8 cellular contexts compared by ENCODE assay signal in genomic region chr5:179827684-179828083, GRCh38. TPM values are rescaled to one million over a fixed set of nuclear protein-coding genes. Genes with fewer than 3 reads are reported as not detected.
DNase-seq lines count a peak whose midpoint lies in the region; ATAC-seq, FAIRE-seq and TF ChIP-seq lines count a peak whose summit lies in the region.

No MANE protein-coding gene starts in this region.

- peak overlapping the region; percentile 25 for H3K4me3 Mint-ChIP-seq in activated T-cell treated with anti-CD3 and anti-CD28 coated beads, Interleukin-2, amount 50 U/mL, for 24 hours
- H3K4me3 Mint-ChIP-seq in activated naive CD4-positive, alpha-beta T cell treated with anti-CD3 and anti-CD28 coated beads for 36 hours: peak overlapping the region; percentile 27
- no peak overlapping the region for H3K4me3 Mint-ChIP-seq in type B pancreatic cell

- FAIRE-seq in HepG2 (lab: Jason Lieb, UNC): no peak

- in situ Hi-C loops in HepG2 (cut with HindIII; ENCODE audit: extremely low pct_ligation_motif_present, low pct_unique_long_range_greater_than_20kb) (no loop called here), HAP-1 (cut with MboI; ENCODE audit: low sequenced_read_pairs) (no loop called here)

- peaks cover 27% of the 10 kb centered on the region for H3K79me2 ChIP-seq in HepG2 (ENCODE audit: insufficient read depth, low read length)

- H3K27ac Mint-ChIP-seq in activated T-cell treated with anti-CD3 and anti-CD28 coated beads, Interleukin-2, amount 50 U/mL, for 24 hours: peak overlapping the region; percentile 91
- peak overlapping the region; percentile 88 for H3K27ac Mint-ChIP-seq in activated naive CD4-positive, alpha-beta T cell treated with anti-CD3 and anti-CD28 coated beads for 36 hours
- H3K27ac Mint-ChIP-seq in type B pancreatic cell: peak overlapping the region; percentile 31

- H3K4me3 ChIP-seq in HepG2 (replicated peaks in 1 of 3; ENCODE audit: insufficient read depth in 1 of 3, low read depth in 2 of 3, low read length in 3 of 3) (no peak overlapping the region), HAP-1 (no peak overlapping the region)

- no peaks in the 10 kb centered on the region for H3K27me3 Mint-ChIP-seq in activated T-cell treated with anti-CD3 and anti-CD28 coated beads, Interleukin-2, amount 50 U/mL, for 24 hours
- no peaks in the 10 kb centered on the region for H3K27me3 Mint-ChIP-seq in activated naive CD4-positive, alpha-beta T cell treated with anti-CD3 and anti-CD28 coated beads for 36 hours (ENCODE audit: low read depth)
- no peaks in the 10 kb centered on the region for H3K27me3 Mint-ChIP-seq in type B pancreatic cell

- peaks cover 45% of the 10 kb centered on the region for H4K20me1 ChIP-seq in HepG2 (ENCODE audit: insufficient read depth, low read length)

- H3K4me2 ChIP-seq in HepG2 (ENCODE audit: low read depth, low read length): no peak overlapping the region

- H3K4me1 ChIP-seq in HepG2 (ENCODE audit: insufficient read depth, low read length) (peaks cover 76% of the 10 kb centered on the region), HAP-1 (no peaks in the 10 kb centered on the region)

- TF ChIP-seq EP300 in HepG2 (IDR thresholded peaks at IDR 0.05; ENCODE audit: low read depth in 2 of 2, low read length in 2 of 2): no peak
- TF ChIP-seq EP300 in HepG2 (CRISPR knock-in tag; IDR thresholded peaks at IDR 0.05; ENCODE audit: borderline replicate concordance): no peak

- no TSS peak for BruUV-seq in HepG2 (replicated peaks; lab: Mats Ljungman, UMichigan)

- 0 out of 2 replicates have a peak, but pooled peaks have one; percentile 7 for TF ChIP-seq CTCF in HepG2 (CRISPR knock-in tag; IDR thresholded peaks at IDR 0.05)
- no peak for TF ChIP-seq CTCF in type B pancreatic cell (conservative IDR thresholded peaks at IDR 0.05)

- TF ChIP-seq RAD21 in HepG2 (CRISPR knock-in tag; IDR thresholded peaks at IDR 0.05): no peak

- POLR2A ChIA-PET in HepG2 (lab: Yijun Ruan, JAX): interaction anchor here (0.8 to 1.1 kb wide), 2 partner anchors 22 to 26 kb away, joined by 3 to 4 read pairs; no protein-coding TSS in a partner anchor

- H3K27me3 ChIP-seq in HepG2 (ENCODE audit: control insufficient read depth in 1 of 2, insufficient read depth in 2 of 2, low read length in 2 of 2) (no peaks in the 10 kb centered on the region), HAP-1 (ENCODE audit: low read depth) (no peaks in the 10 kb centered on the region)

- no peak overlapping the region for H2AFZ ChIP-seq in HepG2 (ENCODE audit: low read length)

- intact Hi-C loops in activated naive CD4-positive, alpha-beta T cell treated with anti-CD3 and anti-CD28 coated beads for 36 hours (cut with micrococcal nuclease): loop anchor here (1.0 kb wide), 1 partner anchor 9 kb away; no protein-coding TSS in a partner anchor
- intact Hi-C loops in HepG2 (cut with micrococcal nuclease; ENCODE audit: unreplicated experiment): loop anchor here (2.0 kb wide), 1 partner anchor 23 kb away; no protein-coding TSS in a partner anchor

- no peak for ATAC-seq in HepG2

- H3K9ac ChIP-seq in HepG2 (ENCODE audit: insufficient read depth, low read depth, low read length): no peak overlapping the region

- peak overlapping the region; percentile 38 for H3K27ac ChIP-seq in HepG2 (ENCODE audit: extremely low read length, insufficient read depth, low read length)

- TF ChIP-seq POLR2A in HepG2 (IDR thresholded peaks at IDR 0.05; ENCODE audit: insufficient read depth in 1 of 2, low read depth in 2 of 2, low read length in 2 of 2): no peak; a peak in 1 of 4 replicates

- CTCF ChIA-PET in activated naive CD4-positive, alpha-beta T cell treated with anti-CD3 and anti-CD28 coated beads for 36 hours (lab: Charles Lee): interaction anchor here (1.3 to 2.0 kb wide), 2 partner anchors 9 to 26 kb away, joined by 9 read pairs; no protein-coding TSS in a partner anchor
- CTCF ChIA-PET in HepG2 (lab: Yijun Ruan, JAX; ENCODE audit: low intra/inter-chr PET ratio, low total read pairs): no interaction called here

- H3K9me3 Mint-ChIP-seq in activated T-cell treated with anti-CD3 and anti-CD28 coated beads, Interleukin-2, amount 50 U/mL, for 24 hours: no peaks in the 10 kb centered on the region
- no peaks in the 10 kb centered on the region for H3K9me3 Mint-ChIP-seq in activated naive CD4-positive, alpha-beta T cell treated with anti-CD3 and anti-CD28 coated beads for 36 hours
- H3K9me3 Mint-ChIP-seq in type B pancreatic cell: no peaks in the 10 kb centered on the region

- no peaks in the 10 kb centered on the region for H3K9me3 ChIP-seq in HepG2 (ENCODE audit: low read length)
- no peaks in the 10 kb centered on the region for H3K9me3 ChIP-seq in HAP-1

- peaks cover 99% of the 10 kb centered on the region for H3K36me3 Mint-ChIP-seq in activated T-cell treated with anti-CD3 and anti-CD28 coated beads, Interleukin-2, amount 50 U/mL, for 24 hours (ENCODE audit: low read depth)
- H3K36me3 Mint-ChIP-seq in activated naive CD4-positive, alpha-beta T cell treated with anti-CD3 and anti-CD28 coated beads for 36 hours (ENCODE audit: low read depth): peaks cover 51% of the 10 kb centered on the region
- H3K36me3 Mint-ChIP-seq in type B pancreatic cell: peaks cover 42% of the 10 kb centered on the region

- DNase-seq in activated T-cell treated with anti-CD3 and anti-CD28 coated beads, Interleukin-2, amount 50 U/mL, for 24 hours: peak; percentile 69
- no peak for DNase-seq in activated T-cell treated with anti-CD3 and anti-CD28 coated beads, Interleukin-2, amount 50 U/mL, for 1 hour
- DNase-seq in activated naive CD4-positive, alpha-beta T cell treated with anti-CD3 and anti-CD28 coated beads for 36 hours: peak; percentile 87
- DNase-seq in HepG2 (ENCODE audit: low spot score) (no peak), type B pancreatic cell (ENCODE audit: extremely low spot score, unreplicated experiment) (no peak), HAP-1 (ENCODE audit: low spot score in 2 of 2) (no peak), T-helper 1 cell (no peak), NCI-H2029 treated with DMSO at 0.1 percent for 48 hours (lab: John Stamatoyannopoulos, UW) (no peak)

- H3K4me1 Mint-ChIP-seq in activated T-cell treated with anti-CD3 and anti-CD28 coated beads, Interleukin-2, amount 50 U/mL, for 24 hours (ENCODE audit: low read depth): peaks cover 46% of the 10 kb centered on the region
- peaks cover 33% of the 10 kb centered on the region for H3K4me1 Mint-ChIP-seq in activated naive CD4-positive, alpha-beta T cell treated with anti-CD3 and anti-CD28 coated beads for 36 hours (ENCODE audit: low read depth)
- H3K4me1 Mint-ChIP-seq in type B pancreatic cell (ENCODE audit: unreplicated experiment): peaks cover 7% of the 10 kb centered on the region

- H3K36me3 ChIP-seq in HepG2 (replicated peaks in 1 of 2; ENCODE audit: control insufficient read depth in 1 of 2, insufficient read depth in 2 of 2, low read length in 2 of 2): peaks cover 37 to 80% of the 10 kb centered on the region in 2 experiments
- H3K36me3 ChIP-seq in HAP-1 (replicated peaks): peaks cover 96% of the 10 kb centered on the region

- WGBS in HepG2 (ENCODE audit: low lambda C conversion rate): 94% methylated on average over 8 of the region's 9 CpGs

RNA-seq across cellular contexts. Expression of gene SQSTM1, which starts 7.0 kb away (rescaled TPM):
- 100 to 1,000 TPM; 109 to 114 TPM for total RNA-seq in activated naive CD4-positive, alpha-beta T cell treated with anti-CD3 and anti-CD28 coated beads for 36 hours
- total RNA-seq in HepG2 (2016; rRNA removed; fragmentation: Illumina TruSeq; extraction: Trizol) (160 and 161 TPM in 2 replicates), type B pancreatic cell (ENCODE audit: low replicate concordance) (133 and 191 TPM in 2 replicates)
- total RNA-seq in HepG2 (2016; cell fraction: cytosol; rRNA removed; fragmentation: Illumina TruSeq; extraction: Trizol; ENCODE audit: low read depth): 45.2 and 49.8 TPM in 2 replicates
- 158 and 162 TPM in 2 replicates for total RNA-seq in HepG2 (2016; cell fraction: insoluble cytoplasmic fraction; rRNA removed; fragmentation: Illumina TruSeq; extraction: Trizol)
- total RNA-seq in HepG2 (2016; cell fraction: membrane; rRNA removed; fragmentation: Illumina TruSeq; extraction: Trizol): 63.1 and 66.1 TPM in 2 replicates
- 98.3 and 116 TPM in 2 replicates for total RNA-seq in HepG2 (2016; cell fraction: nucleus; rRNA removed; fragmentation: Illumina TruSeq; extraction: Trizol)
- polyA plus RNA-seq in HepG2 (2011; rRNA removed): 90.9 and 126 TPM in 2 replicates
- polyA plus RNA-seq in HepG2 (2011; cell fraction: cytosol; rRNA removed): 81.2 and 85.2 TPM in 2 replicates
- 240 and 268 TPM in 2 replicates for polyA plus RNA-seq in HepG2 (2011; cell fraction: nucleus; rRNA removed)
- polyA plus RNA-seq in HepG2 (2012): 80.8 and 157 TPM in 2 replicates
- polyA plus RNA-seq in HepG2 (2016; cell fraction: cytosol; fragmentation: Illumina TruSeq; extraction: Trizol; ENCODE audit: low read depth): 43.0 and 45.0 TPM in 2 replicates
- polyA plus RNA-seq in HepG2 (2016; cell fraction: insoluble cytoplasmic fraction; fragmentation: Illumina TruSeq; extraction: Trizol; ENCODE audit: low read depth): 179 and 191 TPM in 2 replicates
- 48.5 and 49.4 TPM in 2 replicates for polyA plus RNA-seq in HepG2 (2016; cell fraction: membrane; fragmentation: Illumina TruSeq; extraction: Trizol; ENCODE audit: low read depth)
- polyA plus RNA-seq in HepG2 (2016; cell fraction: nucleus; fragmentation: Illumina TruSeq; extraction: Trizol; ENCODE audit: insufficient read depth, low read depth): 190 and 194 TPM in 2 replicates
- 245 and 268 TPM in 2 replicates for polyA minus RNA-seq in HepG2 (2011; rRNA and poly(A)+ RNA removed; ENCODE audit: low replicate concordance)
- 106 and 114 TPM in 2 replicates for polyA minus RNA-seq in HepG2 (2011; cell fraction: cytosol; rRNA and poly(A)+ RNA removed)
- polyA minus RNA-seq in HepG2 (2011; cell fraction: nucleus; rRNA and poly(A)+ RNA removed): 238 and 284 TPM in 2 replicates

RNA-seq across cellular contexts. Expression of gene MGAT4B, which starts 21.0 kb away (rescaled TPM):
- total RNA-seq in activated naive CD4-positive, alpha-beta T cell treated with anti-CD3 and anti-CD28 coated beads for 36 hours: 10 to 100 TPM; 57.7 to 59.9 TPM
- total RNA-seq in HepG2 (2016; rRNA removed; fragmentation: Illumina TruSeq; extraction: Trizol): 69.2 and 93.5 TPM in 2 replicates
- 62.1 and 64.9 TPM in 2 replicates for total RNA-seq in HepG2 (2016; cell fraction: cytosol; rRNA removed; fragmentation: Illumina TruSeq; extraction: Trizol; ENCODE audit: low read depth)
- 62.4 and 88.8 TPM in 2 replicates for total RNA-seq in HepG2 (2016; cell fraction: insoluble cytoplasmic fraction; rRNA removed; fragmentation: Illumina TruSeq; extraction: Trizol)
- 158 and 164 TPM in 2 replicates for total RNA-seq in HepG2 (2016; cell fraction: membrane; rRNA removed; fragmentation: Illumina TruSeq; extraction: Trizol)
- total RNA-seq in HepG2 (2016; cell fraction: nucleus; rRNA removed; fragmentation: Illumina TruSeq; extraction: Trizol): 79.6 and 99.8 TPM in 2 replicates
- polyA plus RNA-seq in HepG2 (2011; rRNA removed): 130 and 170 TPM in 2 replicates
- 134 and 140 TPM in 2 replicates for polyA plus RNA-seq in HepG2 (2011; cell fraction: cytosol; rRNA removed)
- polyA plus RNA-seq in HepG2 (2011; cell fraction: nucleus; rRNA removed): 514 and 596 TPM in 2 replicates
- 117 and 181 TPM in 2 replicates for polyA plus RNA-seq in HepG2 (2012)
- 82.9 and 88.8 TPM in 2 replicates for polyA plus RNA-seq in HepG2 (2016; cell fraction: cytosol; fragmentation: Illumina TruSeq; extraction: Trizol; ENCODE audit: low read depth)
- polyA plus RNA-seq in HepG2 (2016; cell fraction: insoluble cytoplasmic fraction; fragmentation: Illumina TruSeq; extraction: Trizol; ENCODE audit: low read depth): 78.6 and 97.2 TPM in 2 replicates
- polyA plus RNA-seq in HepG2 (2016; cell fraction: membrane; fragmentation: Illumina TruSeq; extraction: Trizol; ENCODE audit: low read depth): 156 and 172 TPM in 2 replicates
- polyA plus RNA-seq in HepG2 (2016; cell fraction: nucleus; fragmentation: Illumina TruSeq; extraction: Trizol; ENCODE audit: insufficient read depth, low read depth): 171 and 174 TPM in 2 replicates
- polyA minus RNA-seq in HepG2 (2011; rRNA and poly(A)+ RNA removed; ENCODE audit: low replicate concordance): 166 and 188 TPM in 2 replicates
- 100 and 102 TPM in 2 replicates for polyA minus RNA-seq in HepG2 (2011; cell fraction: cytosol; rRNA and poly(A)+ RNA removed)
- 118 and 140 TPM in 2 replicates for polyA minus RNA-seq in HepG2 (2011; cell fraction: nucleus; rRNA and poly(A)+ RNA removed)
- 169 and 211 TPM in 2 replicates for total RNA-seq in type B pancreatic cell (ENCODE audit: low replicate concordance)

RNA-seq across cellular contexts. Expression of gene MRNIP, which starts 30.9 kb away (rescaled TPM):
- 10 to 100 TPM; 16.2 to 16.3 TPM for total RNA-seq in activated naive CD4-positive, alpha-beta T cell treated with anti-CD3 and anti-CD28 coated beads for 36 hours
- total RNA-seq in HepG2 (2016; rRNA removed; fragmentation: Illumina TruSeq; extraction: Trizol): 11.3 and 15.5 TPM in 2 replicates
- 5.8 and 6.9 TPM in 2 replicates for total RNA-seq in HepG2 (2016; cell fraction: cytosol; rRNA removed; fragmentation: Illumina TruSeq; extraction: Trizol; ENCODE audit: low read depth)
- total RNA-seq in HepG2 (2016; cell fraction: insoluble cytoplasmic fraction; rRNA removed; fragmentation: Illumina TruSeq; extraction: Trizol): 9.7 and 18.4 TPM in 2 replicates
- 4.5 and 5.1 TPM in 2 replicates for total RNA-seq in HepG2 (2016; cell fraction: membrane; rRNA removed; fragmentation: Illumina TruSeq; extraction: Trizol)
- 22.2 and 24.1 TPM in 2 replicates for total RNA-seq in HepG2 (2016; cell fraction: nucleus; rRNA removed; fragmentation: Illumina TruSeq; extraction: Trizol)
- 32.6 and 34.1 TPM in 2 replicates for polyA plus RNA-seq in HepG2 (2011; rRNA removed)
- polyA plus RNA-seq in HepG2 (2011; cell fraction: cytosol; rRNA removed): 7.9 and 9.8 TPM in 2 replicates
- 162 and 171 TPM in 2 replicates for polyA plus RNA-seq in HepG2 (2011; cell fraction: nucleus; rRNA removed)
- polyA plus RNA-seq in HepG2 (2012): 19.0 and 22.7 TPM in 2 replicates
- 1.4 and 1.7 TPM in 2 replicates for polyA plus RNA-seq in HepG2 (2016; cell fraction: cytosol; fragmentation: Illumina TruSeq; extraction: Trizol; ENCODE audit: low read depth)
- polyA plus RNA-seq in HepG2 (2016; cell fraction: insoluble cytoplasmic fraction; fragmentation: Illumina TruSeq; extraction: Trizol; ENCODE audit: low read depth): 8.1 and 8.4 TPM in 2 replicates
- 2.1 and 3.0 TPM in 2 replicates for polyA plus RNA-seq in HepG2 (2016; cell fraction: membrane; fragmentation: Illumina TruSeq; extraction: Trizol; ENCODE audit: low read depth)
- 78.5 and 90.7 TPM in 2 replicates for polyA plus RNA-seq in HepG2 (2016; cell fraction: nucleus; fragmentation: Illumina TruSeq; extraction: Trizol; ENCODE audit: insufficient read depth, low read depth)
- polyA minus RNA-seq in HepG2 (2011; rRNA and poly(A)+ RNA removed; ENCODE audit: low replicate concordance): 16.4 and 18.6 TPM in 2 replicates
- polyA minus RNA-seq in HepG2 (2011; cell fraction: cytosol; rRNA and poly(A)+ RNA removed): 2.5 and 4.4 TPM in 2 replicates
- 31.4 and 38.0 TPM in 2 replicates for polyA minus RNA-seq in HepG2 (2011; cell fraction: nucleus; rRNA and poly(A)+ RNA removed)
- 31.1 and 47.6 TPM in 2 replicates for total RNA-seq in type B pancreatic cell (ENCODE audit: low replicate concordance)

RNA-seq across cellular contexts. Expression of gene LTC4S, which starts 33.9 kb away (rescaled TPM):
- total RNA-seq in activated naive CD4-positive, alpha-beta T cell treated with anti-CD3 and anti-CD28 coated beads for 36 hours: under 1 TPM in 1 of 2 experiments, not detected in 1; 0.79 TPM
- total RNA-seq in HepG2 (2016; rRNA removed; fragmentation: Illumina TruSeq; extraction: Trizol) (0.35 TPM in 1 of 2 replicates, not detected in the other), type B pancreatic cell (ENCODE audit: low replicate concordance) (4.0 and 6.5 TPM in 2 replicates)
- total RNA-seq in HepG2 (2016; cell fraction: cytosol; rRNA removed; fragmentation: Illumina TruSeq; extraction: Trizol; ENCODE audit: low read depth): not detected in 2 replicates
- 0.30 TPM in 1 of 2 replicates, not detected in the other for total RNA-seq in HepG2 (2016; cell fraction: insoluble cytoplasmic fraction; rRNA removed; fragmentation: Illumina TruSeq; extraction: Trizol)
- total RNA-seq in HepG2 (2016; cell fraction: membrane; rRNA removed; fragmentation: Illumina TruSeq; extraction: Trizol): not detected in 2 replicates
- total RNA-seq in HepG2 (2016; cell fraction: nucleus; rRNA removed; fragmentation: Illumina TruSeq; extraction: Trizol): 0.56 TPM in 1 of 2 replicates, not detected in the other
- polyA plus RNA-seq in HepG2 (2011; rRNA removed): not detected in 2 replicates
- not detected in 2 replicates for polyA plus RNA-seq in HepG2 (2011; cell fraction: cytosol; rRNA removed)
- polyA plus RNA-seq in HepG2 (2011; cell fraction: nucleus; rRNA removed): 0.78 and 0.82 TPM in 2 replicates
- polyA plus RNA-seq in HepG2 (2012): not detected in 2 replicates
- polyA plus RNA-seq in HepG2 (2016; cell fraction: cytosol; fragmentation: Illumina TruSeq; extraction: Trizol; ENCODE audit: low read depth): not detected in 2 replicates
- not detected in 2 replicates for polyA plus RNA-seq in HepG2 (2016; cell fraction: insoluble cytoplasmic fraction; fragmentation: Illumina TruSeq; extraction: Trizol; ENCODE audit: low read depth)
- not detected in 2 replicates for polyA plus RNA-seq in HepG2 (2016; cell fraction: membrane; fragmentation: Illumina TruSeq; extraction: Trizol; ENCODE audit: low read depth)
- polyA plus RNA-seq in HepG2 (2016; cell fraction: nucleus; fragmentation: Illumina TruSeq; extraction: Trizol; ENCODE audit: insufficient read depth, low read depth): 0.91 and 1.1 TPM in 2 replicates
- 0.44 and 0.47 TPM in 2 replicates for polyA minus RNA-seq in HepG2 (2011; rRNA and poly(A)+ RNA removed; ENCODE audit: low replicate concordance)
- not detected in 2 replicates for polyA minus RNA-seq in HepG2 (2011; cell fraction: cytosol; rRNA and poly(A)+ RNA removed)
- not detected in 2 replicates for polyA minus RNA-seq in HepG2 (2011; cell fraction: nucleus; rRNA and poly(A)+ RNA removed)

Comparison
In these comparisons a context has a peak if more than half of its experiments do, and no peak if none do; other contexts are left out.
1. DNase-seq: peak in activated T-cell treated with anti-CD3 and anti-CD28 coated beads, Interleukin-2, amount 50 U/mL, for 24 hours (single experiment) and activated naive CD4-positive, alpha-beta T cell treated with anti-CD3 and anti-CD28 coated beads for 36 hours (single experiment); none in activated T-cell treated with anti-CD3 and anti-CD28 coated beads, Interleukin-2, amount 50 U/mL, for 1 hour (single experiment), HepG2 (single experiment), type B pancreatic cell (single experiment), HAP-1 (0 of 2), T-helper 1 cell (0 of 5) and NCI-H2029 treated with DMSO at 0.1 percent for 48 hours (single experiment).
2. H3K27ac Mint-ChIP-seq: peak in every context shown above with its lines; median percentile 91 in activated T-cell treated with anti-CD3 and anti-CD28 coated beads, Interleukin-2, amount 50 U/mL, for 24 hours; 88 in activated naive CD4-positive, alpha-beta T cell treated with anti-CD3 and anti-CD28 coated beads for 36 hours; 31 in type B pancreatic cell.